1 cellular context compared by ENCODE assay signal in the genomic region with DNA sequence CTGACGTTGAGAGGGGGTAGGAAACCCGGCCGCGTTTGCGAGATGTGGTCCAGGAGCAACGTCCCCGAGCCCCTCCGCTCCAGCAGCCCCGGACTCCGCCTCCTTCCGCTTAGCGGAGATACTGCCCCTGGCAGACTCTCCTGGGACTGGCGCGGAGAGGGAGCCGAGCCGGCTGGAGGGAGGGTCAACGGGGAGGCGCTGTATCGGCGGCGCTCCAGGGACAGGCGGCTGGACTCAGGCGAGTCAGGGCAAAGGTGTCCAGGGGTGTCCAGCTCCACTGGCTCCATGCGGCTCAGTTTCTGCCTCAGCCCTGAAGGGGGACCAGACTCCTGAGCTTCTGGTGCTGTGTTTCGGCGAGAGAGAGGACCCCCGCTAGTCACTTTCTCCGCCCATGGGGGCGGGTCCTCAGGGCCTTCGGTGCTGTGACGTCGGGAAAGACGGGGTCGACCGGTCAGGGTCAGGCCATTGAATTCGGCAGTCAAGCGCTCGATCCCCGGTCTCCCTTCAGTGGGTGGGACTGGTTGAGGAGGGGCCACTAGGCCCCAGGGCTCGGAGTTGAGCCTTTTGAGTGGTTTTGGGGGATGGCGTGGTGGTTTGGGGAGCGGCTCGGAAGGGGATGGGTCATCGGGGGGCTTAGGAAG.
TF ChIP-seq lines count a peak whose summit lies in the region.

No MANE protein-coding gene starts in this region.

TF ChIP-seq in H1, 55 proteins besides CTCF, POLR2A, EP300 and RAD21:
- TF ChIP-seq MAFK (IDR thresholded peaks at IDR 0.05; ENCODE audit: low read depth, low read length) (no peak), NANOG (IDR thresholded peaks at IDR 0.05; ENCODE audit: insufficient read depth, low read depth, low read length, poor library complexity, severe bottlenecking) (no peak), YY1 (IDR thresholded peaks at IDR 0.05; ENCODE audit: low read depth, low read length) (no peak), ZNF274 (IDR thresholded peaks at IDR 0.05; ENCODE audit: borderline replicate concordance, extremely low read depth, low read length) (no peak), RNF2 (IDR thresholded peaks at IDR 0.05; ENCODE audit: borderline replicate concordance, low read depth, low read length, missing control alignments, poor library complexity, severe bottlenecking) (no peak), EGR1 (IDR thresholded peaks at IDR 0.05; ENCODE audit: borderline replicate concordance, low read depth, low read length) (no peak), SP2 (IDR thresholded peaks at IDR 0.05; ENCODE audit: low read length) (no peak), TEAD4 (IDR thresholded peaks at IDR 0.05; ENCODE audit: low read depth, low read length) (no peak), BCL11A (IDR thresholded peaks at IDR 0.05; ENCODE audit: low read depth in 2 of 2, low read length in 2 of 2) (no peak), SIX5 (IDR thresholded peaks at IDR 0.05; ENCODE audit: low read depth, low read length) (no peak), SAP30 (IDR thresholded peaks at IDR 0.05; ENCODE audit: insufficient read depth, insufficient replicate concordance, low read length) (peak; percentile 60), HDAC2 (IDR thresholded peaks at IDR 0.05; ENCODE audit: borderline replicate concordance in 1 of 2, low read depth in 2 of 2, low read length in 2 of 2) (no peak), ASH2L (IDR thresholded peaks at IDR 0.05; ENCODE audit: low read length) (peak; percentile 41), TCF12 (IDR thresholded peaks at IDR 0.05; ENCODE audit: low read depth, low read length) (no peak), BRCA1 (IDR thresholded peaks at IDR 0.05; ENCODE audit: low read depth, low read length) (no peak), POLR2AphosphoS5 (IDR thresholded peaks at IDR 0.05; ENCODE audit: low read depth, low read length) (0 out of 2 replicates have a peak, but pooled peaks have one; percentile 20), BACH1 (IDR thresholded peaks at IDR 0.05; ENCODE audit: low read length) (no peak), HDAC6 (IDR thresholded peaks at IDR 0.05; ENCODE audit: low read depth, low read length) (no peak), CEBPB (IDR thresholded peaks at IDR 0.05; ENCODE audit: low read depth, low read length) (no peak), CBX8 (IDR thresholded peaks at IDR 0.05; ENCODE audit: borderline replicate concordance, low read depth, low read length) (no peak), CTBP2 (IDR thresholded peaks at IDR 0.05; ENCODE audit: borderline replicate concordance, insufficient read depth, insufficient read length, low read length) (no peak), RBBP5 (IDR thresholded peaks at IDR 0.05; ENCODE audit: borderline replicate concordance, low read depth, low read length) (no peak; the same call in 1 of the 2 replicates), TBP (IDR thresholded peaks at IDR 0.05; ENCODE audit: low read depth, low read length) (no peak), TAF7 (optimal IDR thresholded peaks at IDR 0.05; ENCODE audit: borderline replicate concordance, low read depth, low read length) (no peak), KDM1A (IDR thresholded peaks at IDR 0.05; ENCODE audit: borderline replicate concordance, low read length) (no peak), SP4 (IDR thresholded peaks at IDR 0.05; ENCODE audit: low read length) (0 out of 2 replicates have a peak, but pooled peaks have one; percentile 65), POU5F1 (IDR thresholded peaks at IDR 0.05; ENCODE audit: low read depth, low read length) (no peak), RXRA (IDR thresholded peaks at IDR 0.05; ENCODE audit: insufficient read depth, low read depth, low read length) (no peak), SIRT6 (IDR thresholded peaks at IDR 0.05; ENCODE audit: low read length) (no peak), CREB1 (IDR thresholded peaks at IDR 0.05) (peak; percentile 78), USF2 (IDR thresholded peaks at IDR 0.05; ENCODE audit: low read length) (no peak), EZH2 (IDR thresholded peaks at IDR 0.05; ENCODE audit: low read depth, low read length, severe bottlenecking) (no peak), RFX5 (IDR thresholded peaks at IDR 0.05; ENCODE audit: borderline replicate concordance, low read depth, low read length) (no peak), SRF (IDR thresholded peaks at IDR 0.05; ENCODE audit: low read depth, low read length) (no peak), ATF2 (IDR thresholded peaks at IDR 0.05; ENCODE audit: low read length) (no peak), NRF1 (IDR thresholded peaks at IDR 0.05; ENCODE audit: low read depth, low read length) (no peak), FOSL1 (IDR thresholded peaks at IDR 0.05; ENCODE audit: insufficient read depth, low read depth, low read length) (no peak), CBX5 (IDR thresholded peaks at IDR 0.05; ENCODE audit: low read depth, low read length) (no peak), JUND (IDR thresholded peaks at IDR 0.05; ENCODE audit: low read length) (no peak), GABPA (IDR thresholded peaks at IDR 0.05; ENCODE audit: borderline replicate concordance, insufficient read depth, low read length) (no peak), CHD1 (IDR thresholded peaks at IDR 0.05; ENCODE audit: low read depth, low read length) (no peak), GTF2F1 (IDR thresholded peaks at IDR 0.05; ENCODE audit: borderline replicate concordance, low read depth, low read length) (no peak), KDM4A (IDR thresholded peaks at IDR 0.05; ENCODE audit: low read depth, low read length, severe bottlenecking) (peak; percentile 97), TAF1 (IDR thresholded peaks at IDR 0.05; ENCODE audit: low read depth, low read length) (peak; percentile 46; the same call in 1 of the 2 replicates), SP1 (IDR thresholded peaks at IDR 0.05; ENCODE audit: low read depth, low read length) (no peak), SUZ12 (IDR thresholded peaks at IDR 0.05; ENCODE audit: low read length) (no peak), MAX (IDR thresholded peaks at IDR 0.05) (0 out of 2 replicates have a peak, but pooled peaks have one; percentile 17), JUN (IDR thresholded peaks at IDR 0.05; ENCODE audit: low read depth, low read length) (no peak), CHD2 (IDR thresholded peaks at IDR 0.05; ENCODE audit: low read length) (no peak), SIN3A (conservative IDR thresholded peaks at IDR 0.05 in 1 of 2, IDR thresholded peaks at IDR 0.05 in 1 of 2; ENCODE audit: low read depth in 1 of 2, low read length in 2 of 2) (peak in 1 of 2 experiments; percentile 51; a peak in 1 of 4 replicates), PHF8 (conservative IDR thresholded peaks at IDR 0.05; ENCODE audit: low read depth, low read length) (peak; percentile 34; the same call in 1 of the 2 replicates), KDM5A (IDR thresholded peaks at IDR 0.05; ENCODE audit: low read length) (no peak)
- TF ChIP-seq, protein P1, sequence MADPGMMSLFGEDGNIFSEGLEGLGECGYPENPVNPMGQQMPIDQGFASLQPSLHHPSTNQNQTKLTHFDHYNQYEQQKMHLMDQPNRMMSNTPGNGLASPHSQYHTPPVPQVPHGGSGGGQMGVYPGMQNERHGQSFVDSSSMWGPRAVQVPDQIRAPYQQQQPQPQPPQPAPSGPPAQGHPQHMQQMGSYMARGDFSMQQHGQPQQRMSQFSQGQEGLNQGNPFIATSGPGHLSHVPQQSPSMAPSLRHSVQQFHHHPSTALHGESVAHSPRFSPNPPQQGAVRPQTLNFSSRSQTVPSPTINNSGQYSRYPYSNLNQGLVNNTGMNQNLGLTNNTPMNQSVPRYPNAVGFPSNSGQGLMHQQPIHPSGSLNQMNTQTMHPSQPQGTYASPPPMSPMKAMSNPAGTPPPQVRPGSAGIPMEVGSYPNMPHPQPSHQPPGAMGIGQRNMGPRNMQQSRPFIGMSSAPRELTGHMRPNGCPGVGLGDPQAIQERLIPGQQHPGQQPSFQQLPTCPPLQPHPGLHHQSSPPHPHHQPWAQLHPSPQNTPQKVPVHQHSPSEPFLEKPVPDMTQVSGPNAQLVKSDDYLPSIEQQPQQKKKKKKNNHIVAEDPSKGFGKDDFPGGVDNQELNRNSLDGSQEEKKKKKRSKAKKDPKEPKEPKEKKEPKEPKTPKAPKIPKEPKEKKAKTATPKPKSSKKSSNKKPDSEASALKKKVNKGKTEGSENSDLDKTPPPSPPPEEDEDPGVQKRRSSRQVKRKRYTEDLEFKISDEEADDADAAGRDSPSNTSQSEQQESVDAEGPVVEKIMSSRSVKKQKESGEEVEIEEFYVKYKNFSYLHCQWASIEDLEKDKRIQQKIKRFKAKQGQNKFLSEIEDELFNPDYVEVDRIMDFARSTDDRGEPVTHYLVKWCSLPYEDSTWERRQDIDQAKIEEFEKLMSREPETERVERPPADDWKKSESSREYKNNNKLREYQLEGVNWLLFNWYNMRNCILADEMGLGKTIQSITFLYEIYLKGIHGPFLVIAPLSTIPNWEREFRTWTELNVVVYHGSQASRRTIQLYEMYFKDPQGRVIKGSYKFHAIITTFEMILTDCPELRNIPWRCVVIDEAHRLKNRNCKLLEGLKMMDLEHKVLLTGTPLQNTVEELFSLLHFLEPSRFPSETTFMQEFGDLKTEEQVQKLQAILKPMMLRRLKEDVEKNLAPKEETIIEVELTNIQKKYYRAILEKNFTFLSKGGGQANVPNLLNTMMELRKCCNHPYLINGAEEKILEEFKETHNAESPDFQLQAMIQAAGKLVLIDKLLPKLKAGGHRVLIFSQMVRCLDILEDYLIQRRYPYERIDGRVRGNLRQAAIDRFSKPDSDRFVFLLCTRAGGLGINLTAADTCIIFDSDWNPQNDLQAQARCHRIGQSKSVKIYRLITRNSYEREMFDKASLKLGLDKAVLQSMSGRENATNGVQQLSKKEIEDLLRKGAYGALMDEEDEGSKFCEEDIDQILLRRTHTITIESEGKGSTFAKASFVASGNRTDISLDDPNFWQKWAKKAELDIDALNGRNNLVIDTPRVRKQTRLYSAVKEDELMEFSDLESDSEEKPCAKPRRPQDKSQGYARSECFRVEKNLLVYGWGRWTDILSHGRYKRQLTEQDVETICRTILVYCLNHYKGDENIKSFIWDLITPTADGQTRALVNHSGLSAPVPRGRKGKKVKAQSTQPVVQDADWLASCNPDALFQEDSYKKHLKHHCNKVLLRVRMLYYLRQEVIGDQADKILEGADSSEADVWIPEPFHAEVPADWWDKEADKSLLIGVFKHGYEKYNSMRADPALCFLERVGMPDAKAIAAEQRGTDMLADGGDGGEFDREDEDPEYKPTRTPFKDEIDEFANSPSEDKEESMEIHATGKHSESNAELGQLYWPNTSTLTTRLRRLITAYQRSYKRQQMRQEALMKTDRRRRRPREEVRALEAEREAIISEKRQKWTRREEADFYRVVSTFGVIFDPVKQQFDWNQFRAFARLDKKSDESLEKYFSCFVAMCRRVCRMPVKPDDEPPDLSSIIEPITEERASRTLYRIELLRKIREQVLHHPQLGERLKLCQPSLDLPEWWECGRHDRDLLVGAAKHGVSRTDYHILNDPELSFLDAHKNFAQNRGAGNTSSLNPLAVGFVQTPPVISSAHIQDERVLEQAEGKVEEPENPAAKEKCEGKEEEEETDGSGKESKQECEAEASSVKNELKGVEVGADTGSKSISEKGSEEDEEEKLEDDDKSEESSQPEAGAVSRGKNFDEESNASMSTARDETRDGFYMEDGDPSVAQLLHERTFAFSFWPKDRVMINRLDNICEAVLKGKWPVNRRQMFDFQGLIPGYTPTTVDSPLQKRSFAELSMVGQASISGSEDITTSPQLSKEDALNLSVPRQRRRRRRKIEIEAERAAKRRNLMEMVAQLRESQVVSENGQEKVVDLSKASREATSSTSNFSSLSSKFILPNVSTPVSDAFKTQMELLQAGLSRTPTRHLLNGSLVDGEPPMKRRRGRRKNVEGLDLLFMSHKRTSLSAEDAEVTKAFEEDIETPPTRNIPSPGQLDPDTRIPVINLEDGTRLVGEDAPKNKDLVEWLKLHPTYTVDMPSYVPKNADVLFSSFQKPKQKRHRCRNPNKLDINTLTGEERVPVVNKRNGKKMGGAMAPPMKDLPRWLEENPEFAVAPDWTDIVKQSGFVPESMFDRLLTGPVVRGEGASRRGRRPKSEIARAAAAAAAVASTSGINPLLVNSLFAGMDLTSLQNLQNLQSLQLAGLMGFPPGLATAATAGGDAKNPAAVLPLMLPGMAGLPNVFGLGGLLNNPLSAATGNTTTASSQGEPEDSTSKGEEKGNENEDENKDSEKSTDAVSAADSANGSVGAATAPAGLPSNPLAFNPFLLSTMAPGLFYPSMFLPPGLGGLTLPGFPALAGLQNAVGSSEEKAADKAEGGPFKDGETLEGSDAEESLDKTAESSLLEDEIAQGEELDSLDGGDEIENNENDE (IDR thresholded peaks at IDR 0.05; ENCODE audit: insufficient replicate concordance, low read length): no peak
- TF ChIP-seq, protein P2, sequence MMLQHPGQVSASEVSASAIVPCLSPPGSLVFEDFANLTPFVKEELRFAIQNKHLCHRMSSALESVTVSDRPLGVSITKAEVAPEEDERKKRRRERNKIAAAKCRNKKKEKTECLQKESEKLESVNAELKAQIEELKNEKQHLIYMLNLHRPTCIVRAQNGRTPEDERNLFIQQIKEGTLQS (IDR thresholded peaks at IDR 0.05; ENCODE audit: insufficient read depth, low read depth, low read length): no peak
- TF ChIP-seq, protein P3, sequence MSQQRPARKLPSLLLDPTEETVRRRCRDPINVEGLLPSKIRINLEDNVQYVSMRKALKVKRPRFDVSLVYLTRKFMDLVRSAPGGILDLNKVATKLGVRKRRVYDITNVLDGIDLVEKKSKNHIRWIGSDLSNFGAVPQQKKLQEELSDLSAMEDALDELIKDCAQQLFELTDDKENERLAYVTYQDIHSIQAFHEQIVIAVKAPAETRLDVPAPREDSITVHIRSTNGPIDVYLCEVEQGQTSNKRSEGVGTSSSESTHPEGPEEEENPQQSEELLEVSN (IDR thresholded peaks at IDR 0.05): no peak
